ENCODE assay signal across 8 cellular contexts in the genomic region with DNA sequence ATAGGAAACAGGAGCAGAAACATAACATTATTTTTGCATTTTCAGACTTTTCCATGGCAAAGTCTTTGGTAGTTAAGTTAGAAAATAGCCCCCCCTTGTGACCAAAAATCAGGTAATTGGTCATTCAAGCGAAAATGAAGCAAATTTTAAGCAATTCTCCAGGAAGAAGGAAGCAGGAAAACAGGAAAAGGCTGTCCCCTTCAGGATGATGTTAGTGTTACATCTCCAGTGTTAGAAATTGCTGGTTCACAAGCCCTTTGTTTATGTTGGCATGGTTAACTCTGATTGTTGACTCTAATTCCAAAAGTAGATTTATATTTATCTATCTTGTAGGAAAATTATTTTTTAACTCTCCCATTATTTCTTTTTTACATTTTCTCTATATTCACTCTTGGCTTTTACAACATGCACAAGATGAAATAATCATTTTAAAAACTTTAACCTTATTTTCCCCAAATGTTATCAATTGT. TPM values are rescaled to one million over a fixed set of nuclear protein-coding genes. Genes with fewer than 3 reads are reported as not detected.
DNase-seq lines count a peak whose midpoint lies in the region; ATAC-seq and TF ChIP-seq lines count a peak whose summit lies in the region.

No MANE protein-coding gene starts in this region.

- H3K4me1 ChIP-seq in mucosa of descending colon (ENCODE audit: low read depth), result no peaks in the 10 kb centered on the region

- TF ChIP-seq CTCF in epithelial cell of proximal tubule (conservative IDR thresholded peaks at IDR 0.05; ENCODE audit: low read depth, low read length), result peak; percentile 92
- TF ChIP-seq CTCF in mucosa of descending colon (IDR thresholded peaks at IDR 0.05), result peak; percentile 63

- H3K4me3 ChIP-seq in epithelial cell of proximal tubule (ENCODE audit: low read depth, low read length) (no peak overlapping the region), mucosa of descending colon (no peak overlapping the region)

- DNase-seq in GF-D8 (lab: John Stamatoyannopoulos, UW) (peak; percentile 26), MV-4-11 (lab: John Stamatoyannopoulos, UW) (peak; percentile 72), RPMI8226 (peak; percentile 67), epithelial cell of proximal tubule (ENCODE audit: low read depth) (no peak), mucosa of descending colon (peak in 1 of 3 donors; percentile 77), T-helper 9 cell (no peak)
- DNase-seq in activated CD4-positive, alpha-beta T cell treated with anti-CD3 and anti-CD28 coated beads for 48 hours, result no peak

- no peaks in the 10 kb centered on the region for H3K36me3 ChIP-seq in mucosa of descending colon (ENCODE audit: low read depth)

- intact Hi-C loops in mucosa of descending colon (cut with DNase I, micrococcal nuclease), result loop anchor here (5.0 to 10.0 kb wide), 4 partner anchors 162 to 320 kb away; partner anchors contain the start of gene SLC17A8 (in 1 of the 2)

- H3K9me3 ChIP-seq in mucosa of descending colon, result no peaks in the 10 kb centered on the region

- ATAC-seq in mucosa of descending colon (peak; percentile 88), GM18868 (IDR thresholded peaks at IDR 0.05; ENCODE audit: unreplicated experiment) (no peak)

RNA-seq across cellular contexts. Expression of gene GAS2L3, which starts 18.8 kb away (rescaled TPM):
- 20.0 and 21.7 TPM in 2 replicates for total RNA-seq in epithelial cell of proximal tubule
- 10 to 100 TPM; 14.0 to 24.0 (median 22.9) TPM for total RNA-seq in mucosa of descending colon

Comparison
In these comparisons a context has a peak if more than half of its experiments do, and no peak if none do; other contexts are left out.
1. DNase-seq: peak in GF-D8 (single experiment), MV-4-11 (single experiment) and RPMI8226 (single experiment); none in epithelial cell of proximal tubule (single experiment), T-helper 9 cell (single experiment) and activated CD4-positive, alpha-beta T cell treated with anti-CD3 and anti-CD28 coated beads for 48 hours (single experiment).